ENCODE assay signal across 1 cellular context in genomic region chr3:13332740-13333139, GRCh38.
TF ChIP-seq lines count a peak whose summit lies in the region.

No MANE protein-coding gene starts in this region.

TF ChIP-seq in GM23338, 12 proteins besides CTCF, POLR2A, EP300 and RAD21:
- TF ChIP-seq ZNF462 (CRISPR knock-in tag; IDR thresholded peaks at IDR 0.05) (no peak), ETS1 (IDR thresholded peaks at IDR 0.05) (no peak), ZNF331 (CRISPR knock-in tag; IDR thresholded peaks at IDR 0.05; ENCODE audit: low read depth) (no peak), JUNB (IDR thresholded peaks at IDR 0.05; ENCODE audit: unreplicated experiment) (no peak), ZNF114 (CRISPR knock-in tag; IDR thresholded peaks at IDR 0.05) (no peak), POLR2AphosphoS5 (IDR thresholded peaks at IDR 0.05; ENCODE audit: low read depth) (no peak), NANOG (IDR thresholded peaks at IDR 0.05; ENCODE audit: borderline replicate concordance) (no peak), CREB1 (CRISPR knock-in tag; IDR thresholded peaks at IDR 0.05; ENCODE audit: low read depth) (no peak), EZH2 (IDR thresholded peaks at IDR 0.05; ENCODE audit: low read depth, unreplicated experiment) (no peak), STAT1 (IDR thresholded peaks at IDR 0.05; ENCODE audit: unreplicated experiment) (no peak), REST (IDR thresholded peaks at IDR 0.05; ENCODE audit: unreplicated experiment) (no peak), EZH2phosphoT487 (IDR thresholded peaks at IDR 0.05; ENCODE audit: unreplicated experiment) (no peak)
